Comparison of ENCODE assay signal across 22 cellular contexts in the genomic region with DNA sequence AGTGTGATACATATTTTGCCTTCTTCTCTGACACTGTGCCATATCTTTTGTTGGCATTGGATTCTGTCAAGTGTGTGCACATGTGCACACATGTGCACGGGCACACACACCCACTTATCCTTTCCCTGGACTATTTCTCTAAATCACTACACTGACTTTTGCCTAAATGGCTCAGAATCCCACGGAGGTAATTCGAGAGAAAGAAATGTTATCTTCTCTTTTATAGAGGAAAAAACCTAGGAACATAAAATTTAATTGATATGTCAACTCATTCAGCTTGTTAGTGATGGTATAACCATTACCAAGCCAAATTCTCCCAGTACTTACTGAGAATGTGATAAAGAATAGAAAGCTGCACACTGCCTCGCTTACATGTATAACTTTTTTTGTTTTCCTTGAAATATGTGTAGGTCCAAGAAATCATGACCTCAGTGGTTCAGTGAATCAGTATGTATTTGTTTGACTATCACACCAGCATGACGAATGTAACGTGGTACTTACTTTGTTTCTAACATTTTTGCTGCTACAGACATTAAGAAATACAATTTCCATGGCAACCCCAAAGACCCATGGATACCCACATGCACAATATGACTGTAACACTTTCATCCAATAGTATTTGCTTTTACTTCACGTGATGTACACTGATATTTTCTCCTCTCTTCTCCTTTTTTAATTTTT.
"Had no signal": no experiment of that assay in that cellular context is flagged by ENCODE, and none has a peak within 500 bp of the region (broad histone marks: within the 10 kb centered on the region; RNA-seq: fewer than 3 reads in every experiment).

No MANE protein-coding gene starts in this region.

- H3K4me1 Mint-ChIP-seq: naive thymus-derived CD8-positive, alpha-beta T cell; nephron progenitor cell; stimulated activated naive B cell treated with anti-CD40 and anti-IgM and Interleukin-4, amounts not matched to agents 10 μg/mL and 1 μg/mL and 100 μg/mL, for 72 hours had no signal

- H3K9me3 Mint-ChIP-seq: nephron progenitor cell had no signal

- ATAC-seq: left lobe of liver; naive thymus-derived CD8-positive, alpha-beta T cell; psoas muscle; right cardiac atrium; stimulated activated naive B cell treated with anti-CD40 and anti-IgM and Interleukin-4, amounts not matched to agents 10 μg/mL and 1 μg/mL and 100 μg/mL, for 72 hours had no signal

- DNase-seq: cortex of kidney; dorsolateral prefrontal cortex; effector CD4-positive, alpha-beta T cell; midbrain; naive thymus-derived CD8-positive, alpha-beta T cell; nephron progenitor cell; occipital lobe; ovary; posterior cingulate gyrus; psoas muscle; right cardiac atrium; spleen; stimulated activated CD4-positive, alpha-beta T cell treated with anti-CD3 and anti-CD28 coated beads, Interleukin-4, amount 100 ng/mL, for 4 hours; stimulated activated naive B cell treated with anti-CD40 and anti-IgM and Interleukin-4, amounts not matched to agents 10 μg/mL and 1 μg/mL and 100 μg/mL, for 72 hours; upper lobe of left lung had no signal

- H3K27ac ChIP-seq: dorsolateral prefrontal cortex, ovary, psoas muscle, skin epidermis, spleen, tibial nerve, upper lobe of left lung had no signal

- H3K4me3 Mint-ChIP-seq: memory B cell; naive thymus-derived CD8-positive, alpha-beta T cell; nephron progenitor cell; stimulated activated naive B cell treated with anti-CD40 and anti-IgM and Interleukin-4, amounts not matched to agents 10 μg/mL and 1 μg/mL and 100 μg/mL, for 72 hours; stimulated activated naive CD8-positive, alpha-beta T cell treated with anti-CD3 and anti-CD28 coated beads, Interleukin-15, Interleukin-2, amounts not matched to agents 100 ng/mL and 50 ng/mL, for 24 hours had no signal

- H3K4me3 ChIP-seq: dorsolateral prefrontal cortex, lung, ovary, psoas muscle, skin epidermis, spleen, thoracic aorta, tibial nerve, upper lobe of left lung had no signal

- H3K4me1 ChIP-seq: psoas muscle, spleen, tibial nerve, upper lobe of left lung had no signal

- H3K27me3 ChIP-seq: dorsolateral prefrontal cortex, ovary, spleen, tibial nerve, upper lobe of left lung had no signal

- H3K36me3 Mint-ChIP-seq: memory B cell; naive thymus-derived CD8-positive, alpha-beta T cell; stimulated activated naive B cell treated with anti-CD40 and anti-IgM and Interleukin-4, amounts not matched to agents 10 μg/mL and 1 μg/mL and 100 μg/mL, for 72 hours had no signal

- H3K27ac Mint-ChIP-seq: memory B cell; naive thymus-derived CD8-positive, alpha-beta T cell; nephron progenitor cell; stimulated activated naive B cell treated with anti-CD40 and anti-IgM and Interleukin-4, amounts not matched to agents 10 μg/mL and 1 μg/mL and 100 μg/mL, for 72 hours; stimulated activated naive CD8-positive, alpha-beta T cell treated with anti-CD3 and anti-CD28 coated beads, Interleukin-15, Interleukin-2, amounts not matched to agents 100 ng/mL and 50 ng/mL, for 24 hours had no signal

- H3K27me3 Mint-ChIP-seq: memory B cell; naive thymus-derived CD8-positive, alpha-beta T cell; stimulated activated naive B cell treated with anti-CD40 and anti-IgM and Interleukin-4, amounts not matched to agents 10 μg/mL and 1 μg/mL and 100 μg/mL, for 72 hours; stimulated activated naive CD8-positive, alpha-beta T cell treated with anti-CD3 and anti-CD28 coated beads, Interleukin-15, Interleukin-2, amounts not matched to agents 100 ng/mL and 50 ng/mL, for 24 hours had no signal

- H3K36me3 ChIP-seq: ovary, spleen, thoracic aorta, tibial nerve, upper lobe of left lung had no signal
